Comparison of ENCODE assay signal across 9 cellular contexts in genomic region chr6:156279306-156279969, GRCh38.
DNase-seq lines count a peak whose midpoint lies in the region; ATAC-seq and TF ChIP-seq lines count a peak whose summit lies in the region.
"Had no signal": no experiment of that assay in that cellular context is flagged by ENCODE, and none has a peak within 500 bp of the region (broad histone marks: within the 10 kb centered on the region; RNA-seq: fewer than 3 reads in every experiment).

No MANE protein-coding gene starts in this region.

- no peak overlapping the region for H3K4me3 Mint-ChIP-seq in T-cell
- no peak overlapping the region for H3K4me3 Mint-ChIP-seq in neural progenitor cell

- no peak overlapping the region for H3K4me3 ChIP-seq in suprapubic skin
- H3K4me3 ChIP-seq in neural progenitor cell, result no peak overlapping the region

- H3K4me2 ChIP-seq in neural progenitor cell, result no peak overlapping the region

- TF ChIP-seq EP300 in suprapubic skin (IDR thresholded peaks at IDR 0.05), result no peak

- H3K79me2 ChIP-seq in neural progenitor cell (ENCODE audit: low read depth), result no peaks in the 10 kb centered on the region

- no peaks in the 10 kb centered on the region for H3K27me3 ChIP-seq in suprapubic skin
- no peaks in the 10 kb centered on the region for H3K27me3 ChIP-seq in neural progenitor cell

- peak; percentile 20 for ATAC-seq in Right ventricle myocardium superior (ENCODE audit: poor library complexity)
- ATAC-seq in HG02981 (IDR thresholded peaks at IDR 0.05; ENCODE audit: unreplicated experiment), result peak; percentile 64
- no peak for ATAC-seq in T-cell (replicated peaks in 1 of 4)

- 48% methylated on average over 3 of the region's 3 CpGs for WGBS in suprapubic skin

- H3K27ac Mint-ChIP-seq in T-cell (no peak overlapping the region), neural progenitor cell (no peak overlapping the region)

- POLR2A ChIA-PET in T-cell (lab: Charles Lee), result interaction anchor here (0.6 kb wide), 3 partner anchors 33 to 821 kb away, joined by 6 to 14 read pairs (median 7); no protein-coding TSS in a partner anchor

- intact Hi-C loops in Right ventricle myocardium superior (cut with DNase I), result no loop called here
- intact Hi-C loops in cardiac septum (cut with DNase I), result no loop called here

- H3K27me3 Mint-ChIP-seq in T-cell (peaks cover 3 to 8% of the 10 kb centered on the region in 2 donors), neural progenitor cell (ENCODE audit: insufficient read depth, low read depth) (no peaks in the 10 kb centered on the region)

- no peak for TF ChIP-seq POLR2A in suprapubic skin (IDR thresholded peaks at IDR 0.05)

- peaks cover 0 to 5% (median 0%) of the 10 kb centered on the region in 3 donors for H3K4me1 Mint-ChIP-seq in T-cell
- peaks cover 11% of the 10 kb centered on the region for H3K4me1 Mint-ChIP-seq in neural progenitor cell

- no peaks in the 10 kb centered on the region for H3K36me3 ChIP-seq in suprapubic skin
- no peaks in the 10 kb centered on the region for H3K36me3 ChIP-seq in neural progenitor cell

- TF ChIP-seq CTCF in suprapubic skin (IDR thresholded peaks at IDR 0.05) (no peak), neural progenitor cell (IDR thresholded peaks at IDR 0.05) (no peak)

- H3K9ac ChIP-seq in neural progenitor cell, result no peak overlapping the region

- DNase-seq in Right ventricle myocardium superior (no peak), cardiac septum (ENCODE audit: low spot score) (no peak), NCI-H774 (lab: John Stamatoyannopoulos, UW) (peak; percentile 77), superior temporal gyrus (ENCODE audit: extremely low spot score) (peak; percentile 17), suprapubic skin (ENCODE audit: low spot score in 2 of 2) (no peak), T-cell (no peak), neural progenitor cell (ENCODE audit: low spot score) (no peak)
- DNase-seq: stimulated activated CD4-positive, alpha-beta T cell treated with anti-CD3 and anti-CD28 coated beads, Interleukin-4, amount 100 ng/mL, for 4 hours had no signal

- no peaks in the 10 kb centered on the region for H4K20me1 ChIP-seq in neural progenitor cell (ENCODE audit: low read depth)

- H3K27ac ChIP-seq in suprapubic skin (no peak overlapping the region), neural progenitor cell (no peak overlapping the region)

- H3K4me1 ChIP-seq in suprapubic skin (no peaks in the 10 kb centered on the region), neural progenitor cell (peaks cover 6% of the 10 kb centered on the region)

- H3K36me3 Mint-ChIP-seq in T-cell (peaks cover 20% of the 10 kb centered on the region), neural progenitor cell (no peaks in the 10 kb centered on the region)

- CTCF ChIA-PET in T-cell (lab: Charles Lee), result interaction anchor here (0.6 to 0.7 kb wide), 4 partner anchors 188 to 372 kb away, joined by 4 to 7 read pairs (median 6); no protein-coding TSS in a partner anchor

- H3K9me3 ChIP-seq in suprapubic skin, result no peaks in the 10 kb centered on the region
- H3K9me3 ChIP-seq in neural progenitor cell (ENCODE audit: low read depth), result peaks cover 8% of the 10 kb centered on the region

- H3K9me3 Mint-ChIP-seq in T-cell (peaks cover 0 to 4% (median 4%) of the 10 kb centered on the region in 3 donors), neural progenitor cell (peaks cover 7% of the 10 kb centered on the region)

- H3F3A ChIP-seq in neural progenitor cell (ENCODE audit: low read depth), result no peaks in the 10 kb centered on the region

- H2AFZ ChIP-seq in neural progenitor cell (replicated peaks), result no peak overlapping the region

Comparison
In these comparisons a context has a peak if more than half of its experiments do, and no peak if none do; other contexts are left out.
1. ATAC-seq: peak in Right ventricle myocardium superior (single experiment) and HG02981 (single experiment); none in T-cell (0 of 4).
2. DNase-seq: peak in NCI-H774 (single experiment) and superior temporal gyrus (single experiment); none in Right ventricle myocardium superior (single experiment), cardiac septum (single experiment), suprapubic skin (0 of 2), T-cell (0 of 34) and neural progenitor cell (single experiment).